In the genomic region with DNA sequence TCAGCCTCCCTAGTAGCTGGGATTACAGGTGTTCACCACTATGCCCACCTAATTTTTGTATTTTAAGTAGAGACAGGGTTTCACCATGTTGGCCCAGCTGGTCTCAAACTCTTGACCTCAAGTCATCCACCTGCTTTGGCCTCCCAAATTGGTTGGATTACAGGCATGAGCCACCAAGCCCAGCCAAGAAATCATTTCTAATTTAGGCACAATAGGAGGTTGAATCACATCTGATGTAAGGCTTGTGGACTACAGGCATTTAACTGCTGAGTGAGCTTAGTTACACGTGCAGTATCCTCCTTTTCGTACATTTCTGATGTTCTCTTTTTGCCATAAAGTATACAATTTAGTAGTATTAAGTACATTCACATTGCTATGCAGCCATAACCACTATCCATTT, we compare ENCODE assay signal across 9 cellular contexts.
"Had no signal": no experiment of that assay in that cellular context is flagged by ENCODE, and none has a peak within 500 bp of the region (broad histone marks: within the 10 kb centered on the region; RNA-seq: fewer than 3 reads in every experiment).

No MANE protein-coding gene starts in this region.

- H3K4me2 ChIP-seq: GM23338 had no signal

- H3K4me1 ChIP-seq: HAP-1 had no signal

- H3K27ac ChIP-seq: HL-60 had no signal

- H3K9me3 ChIP-seq: HAP-1 had no signal

- ATAC-seq: GM23338, HCT116, K562 had no signal

- H3K4me3 ChIP-seq: GM23338, HAP-1, K562 had no signal

- FAIRE-seq: HTR-8/SVneo, K562 had no signal

- H2AFZ ChIP-seq: GM23338 had no signal

- DNase-seq: H7, HFFc6, KG1 had no signal

- H3K36me3 ChIP-seq: HAP-1 had no signal
